ENCODE assay signal across 19 cellular contexts in the genomic region with DNA sequence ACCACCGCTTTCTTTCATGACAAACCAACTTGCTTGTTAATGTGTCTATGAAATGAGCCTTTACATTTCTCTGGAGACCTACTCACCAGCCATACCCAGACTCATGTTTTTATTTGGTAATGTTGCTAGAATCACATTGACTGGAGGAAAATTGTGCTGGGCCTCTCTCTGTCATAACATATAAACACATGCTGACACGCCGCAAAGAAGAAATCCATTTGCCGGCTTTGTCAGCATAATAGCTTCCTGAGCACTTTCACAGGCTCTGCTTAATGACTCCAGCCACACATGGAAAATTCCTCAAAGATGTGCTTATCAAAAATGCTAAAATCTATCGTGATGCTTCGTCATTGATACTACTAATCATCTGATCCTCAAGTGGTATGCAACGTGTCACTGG.
"Had no signal": no experiment of that assay in that cellular context is flagged by ENCODE, and none has a peak within 500 bp of the region (broad histone marks: within the 10 kb centered on the region; RNA-seq: fewer than 3 reads in every experiment).

No MANE protein-coding gene starts in this region.

- H3K36me3 ChIP-seq: gastrocnemius medialis, heart right ventricle, neutrophil, right lobe of liver, spleen, tibial nerve, upper lobe of right lung, vagina had no signal

- H3K36me3 Mint-ChIP-seq: naive thymus-derived CD4-positive, alpha-beta T cell; stimulated activated memory B cell treated with anti-CD40 and anti-IgM and Interleukin-4, amounts not matched to agents 10 μg/mL and 1 μg/mL and 100 μg/mL, for 72 hours had no signal

- H3K27me3 ChIP-seq: gastrocnemius medialis, heart right ventricle, neutrophil, right lobe of liver, tibial nerve, upper lobe of right lung, vagina had no signal

- H3K27me3 Mint-ChIP-seq: effector memory CD8-positive, alpha-beta T cell; stimulated activated memory B cell treated with anti-CD40 and anti-IgM and Interleukin-4, amounts not matched to agents 10 μg/mL and 1 μg/mL and 100 μg/mL, for 72 hours had no signal

- DNase-seq: effector memory CD8-positive, alpha-beta T cell; erythroblast; gastrocnemius medialis; naive thymus-derived CD4-positive, alpha-beta T cell; spleen; stimulated activated CD4-positive, alpha-beta T cell treated with anti-CD3 and anti-CD28 coated beads, Interleukin-15, amount 100 ng/mL, for 24 hours; stimulated activated CD4-positive, alpha-beta T cell treated with anti-CD3 and anti-CD28 coated beads, Interleukin-1b, Interleukin-23, amount 100 ng/mL, for 48 hours; stimulated activated CD4-positive, alpha-beta T cell treated with anti-CD3 and anti-CD28 coated beads, Interleukin-4, amount 100 ng/mL, for 24 hours; upper lobe of right lung had no signal

- H3K4me1 ChIP-seq: gastrocnemius medialis, tibial nerve, upper lobe of right lung, vagina had no signal

- H3K27ac ChIP-seq: gastrocnemius medialis, neutrophil, right lobe of liver, upper lobe of right lung, vagina had no signal

- ATAC-seq: effector memory CD8-positive, alpha-beta T cell; gastrocnemius medialis; naive thymus-derived CD4-positive, alpha-beta T cell; stimulated activated memory B cell treated with anti-CD40 and anti-IgM and Interleukin-4, amounts not matched to agents 10 μg/mL and 1 μg/mL and 100 μg/mL, for 72 hours had no signal

- H3K27ac Mint-ChIP-seq: effector memory CD8-positive, alpha-beta T cell; naive thymus-derived CD4-positive, alpha-beta T cell; nephron progenitor cell; progenitor cell of endocrine pancreas; stimulated activated memory B cell treated with anti-CD40 and anti-IgM and Interleukin-4, amounts not matched to agents 10 μg/mL and 1 μg/mL and 100 μg/mL, for 72 hours; stimulated activated naive CD8-positive, alpha-beta T cell treated with anti-CD3 and anti-CD28 coated beads, Interleukin-15, Interleukin-2, amounts not matched to agents 100 ng/mL and 50 ng/mL, for 24 hours had no signal

- H3K4me3 ChIP-seq: gastrocnemius medialis, lung, right lobe of liver, spleen, upper lobe of right lung, vagina had no signal

- H3K4me3 Mint-ChIP-seq: effector memory CD8-positive, alpha-beta T cell; naive thymus-derived CD4-positive, alpha-beta T cell; stimulated activated memory B cell treated with anti-CD40 and anti-IgM and Interleukin-4, amounts not matched to agents 10 μg/mL and 1 μg/mL and 100 μg/mL, for 72 hours; stimulated activated naive CD8-positive, alpha-beta T cell treated with anti-CD3 and anti-CD28 coated beads, Interleukin-15, Interleukin-2, amounts not matched to agents 100 ng/mL and 50 ng/mL, for 24 hours had no signal

- H3K4me1 Mint-ChIP-seq: naive thymus-derived CD4-positive, alpha-beta T cell; stimulated activated memory B cell treated with anti-CD40 and anti-IgM and Interleukin-4, amounts not matched to agents 10 μg/mL and 1 μg/mL and 100 μg/mL, for 72 hours had no signal

- H3K9me3 Mint-ChIP-seq: nephron progenitor cell had no signal

- H3K9me3 ChIP-seq: gastrocnemius medialis, heart right ventricle, neutrophil, right lobe of liver, spleen, tibial nerve, upper lobe of right lung, vagina had no signal
